8 cellular contexts compared by ENCODE assay signal in genomic region chr11:83159901-83160865, GRCh38. TPM values are rescaled to one million over a fixed set of nuclear protein-coding genes. Genes with fewer than 3 reads are reported as not detected.
A peak's percentile ranks its signal among the peaks of the same experiment; 100 is the strongest.
DNase-seq lines count a peak whose midpoint lies in the region; ATAC-seq, FAIRE-seq and TF ChIP-seq lines count a peak whose summit lies in the region.

No MANE protein-coding gene starts in this region.

- H3K27ac ChIP-seq in Panc1 (ENCODE audit: low read length), result peak overlapping the region; percentile 95
- H3K27ac ChIP-seq in endodermal cell (ENCODE audit: low read depth, low read length), result no peak overlapping the region
- H3K27ac ChIP-seq in neural progenitor cell, result no peak overlapping the region

- peak overlapping the region; percentile 95 for H3K4me2 ChIP-seq in neural progenitor cell

- POLR2A ChIA-PET in Panc1 (lab: Charles Lee), result interaction anchor here (0.7 to 1.2 kb wide), 2 partner anchors 39 to 259 kb away, joined by 3 to 22 read pairs; partner anchors contain the start of gene PRCP

- no peaks in the 10 kb centered on the region for H3K27me3 ChIP-seq in Panc1 (ENCODE audit: control insufficient read depth, insufficient read depth, low read length)
- H3K27me3 ChIP-seq in endodermal cell (ENCODE audit: control insufficient read depth, insufficient read depth, low read length, poor library complexity, severe bottlenecking), result no peaks in the 10 kb centered on the region
- no peaks in the 10 kb centered on the region for H3K27me3 ChIP-seq in neural progenitor cell

- peaks cover 20% of the 10 kb centered on the region for H3F3A ChIP-seq in neural progenitor cell (ENCODE audit: low read depth)

- H3K9me3 ChIP-seq in Panc1 (ENCODE audit: control insufficient read depth, insufficient read depth, low read depth, low read length) (no peaks in the 10 kb centered on the region), endodermal cell (ENCODE audit: control insufficient read depth, low read length) (no peaks in the 10 kb centered on the region), neural progenitor cell (ENCODE audit: low read depth) (no peaks in the 10 kb centered on the region)

- CTCF ChIA-PET in Panc1 (lab: Charles Lee), result interaction anchor here (0.6 kb wide), 1 partner anchor 152 kb away, joined by 3 read pairs; no protein-coding TSS in a partner anchor

- DNase-seq in GM12892 (ENCODE audit: insufficient read length), result no peak
- no peak for DNase-seq in Panc1 (ENCODE audit: low read depth, low spot score)
- no peak for DNase-seq in endodermal cell
- no peak for DNase-seq in neural progenitor cell (ENCODE audit: low spot score)
- no peak for DNase-seq in Ammon's horn (ENCODE audit: low spot score)
- no peak for DNase-seq in omental fat pad (ENCODE audit: low spot score)
- DNase-seq in SHP77 (lab: John Stamatoyannopoulos, UW), result no peak

- in situ Hi-C loops in Panc1 (cut with HindIII; ENCODE audit: low pct_unique_long_range_greater_than_20kb, low sequenced_read_pairs), result no loop called here

- FAIRE-seq in GM12892 (lab: Jason Lieb, UNC), result no peak

- ATAC-seq in Panc1 (no peak), HG02870 (IDR thresholded peaks at IDR 0.05; ENCODE audit: unreplicated experiment) (no peak), omental fat pad (ENCODE audit: low FRiP score) (no peak)

- H3K9ac ChIP-seq in endodermal cell (ENCODE audit: extremely low read depth, low read length, poor library complexity, severe bottlenecking) (peak overlapping the region; percentile 98), neural progenitor cell (peak overlapping the region; percentile 96)

- H3K4me1 Mint-ChIP-seq in endodermal cell, result peaks cover 34% of the 10 kb centered on the region
- H3K4me1 Mint-ChIP-seq in neural progenitor cell, result peaks cover 28% of the 10 kb centered on the region

- TF ChIP-seq CTCF in Panc1 (IDR thresholded peaks at IDR 0.05) (no peak), endodermal cell (conservative IDR thresholded peaks at IDR 0.05) (no peak), neural progenitor cell (IDR thresholded peaks at IDR 0.05) (no peak), omental fat pad (IDR thresholded peaks at IDR 0.05) (no peak)

- H3K79me2 ChIP-seq in neural progenitor cell (ENCODE audit: low read depth), result peaks cover 83% of the 10 kb centered on the region

- H3K36me3 Mint-ChIP-seq in endodermal cell (ENCODE audit: low read depth) (peaks cover 34% of the 10 kb centered on the region), neural progenitor cell (peaks cover 27% of the 10 kb centered on the region)

- H3K27me3 Mint-ChIP-seq in endodermal cell (ENCODE audit: insufficient read depth), result peaks cover 2% of the 10 kb centered on the region
- H3K27me3 Mint-ChIP-seq in neural progenitor cell (ENCODE audit: insufficient read depth, low read depth), result no peaks in the 10 kb centered on the region

- H3K4me3 ChIP-seq in Panc1 (ENCODE audit: low read depth in 2 of 2, low read length in 2 of 2) (peak overlapping the region; percentile 84 to 95), endodermal cell (ENCODE audit: low read length) (peak overlapping the region; percentile 98), neural progenitor cell (peak overlapping the region; percentile 91)

- no TSS peak for BruUV-seq in Panc1 (replicated peaks; lab: Mats Ljungman, UMichigan)

- TF ChIP-seq POLR2A in GM12892 (IDR thresholded peaks at IDR 0.05; ENCODE audit: low read depth, low read length), result peak; percentile 17; the same call in 1 of the 2 replicates

- H3K4me1 ChIP-seq in Panc1 (ENCODE audit: control insufficient read depth, insufficient read depth, low read length) (peaks cover 23% of the 10 kb centered on the region), endodermal cell (ENCODE audit: control insufficient read depth, insufficient read depth, low read length) (peaks cover 7% of the 10 kb centered on the region), neural progenitor cell (peaks cover 17% of the 10 kb centered on the region)

- intact Hi-C loops in Panc1 (cut with micrococcal nuclease; ENCODE audit: unreplicated experiment), result loop anchor here (5.0 to 10.0 kb wide), 3 partner anchors 73 to 255 kb away; partner anchors contain the start of genes DDIAS, PRCP and RAB30

- H2AFZ ChIP-seq in neural progenitor cell (replicated peaks), result no peak overlapping the region

- WGBS in endodermal cell (ENCODE audit: insufficient coverage in 1 of 2, insufficient read length in 1 of 2), 2 experiments, result 83 to 85% methylated on average over 4 to 6 of the region's 6 CpGs

- peaks cover 66% of the 10 kb centered on the region for H4K20me1 ChIP-seq in neural progenitor cell (ENCODE audit: low read depth)

- peak overlapping the region; percentile 100 for H3K4me3 Mint-ChIP-seq in endodermal cell
- peak overlapping the region; percentile 99 for H3K4me3 Mint-ChIP-seq in neural progenitor cell

- no peaks in the 10 kb centered on the region for H3K9me3 Mint-ChIP-seq in endodermal cell
- H3K9me3 Mint-ChIP-seq in neural progenitor cell, result no peaks in the 10 kb centered on the region

- H3K27ac Mint-ChIP-seq in endodermal cell (peak overlapping the region; percentile 45), neural progenitor cell (no peak overlapping the region)

- H3K36me3 ChIP-seq in Panc1 (ENCODE audit: control insufficient read depth, insufficient read depth, low read length) (peaks cover 51% of the 10 kb centered on the region), endodermal cell (ENCODE audit: control insufficient read depth, insufficient read depth, low read length) (peaks cover 60% of the 10 kb centered on the region), neural progenitor cell (peaks cover 21% of the 10 kb centered on the region)

RNA-seq across cellular contexts. Expression of gene PCF11, which starts 3.3 kb away (rescaled TPM):
- polyA plus RNA-seq in GM12892 (2012; ENCODE audit: missing spikeins), result 42.9 TPM
- 56.6 TPM for total RNA-seq in Panc1 (2021; ENCODE audit: unreplicated experiment)
- polyA plus RNA-seq in Panc1 (2012; ENCODE audit: insufficient read length), result 16.9 TPM
- 10 to 100 TPM; 52.7 to 67.7 TPM for total RNA-seq in endodermal cell
- 45.5 TPM for polyA plus RNA-seq in endodermal cell (2013, experiment 1 of 2)
- polyA plus RNA-seq in endodermal cell (2013, experiment 2 of 2), result 41.7 TPM
- total RNA-seq in neural progenitor cell (ENCODE audit: low replicate concordance), result 64.2 and 72.7 TPM in 2 replicates
- total RNA-seq in omental fat pad, result 100 to 1,000 TPM in 2 of 4 donors, 10 to 100 TPM in 2; 67.2 to 120 (median 96.5) TPM

RNA-seq across cellular contexts. Expression of gene ANKRD42, which starts 33.3 kb away (rescaled TPM):
- polyA plus RNA-seq in GM12892 (2012; ENCODE audit: missing spikeins), result 2.5 TPM
- total RNA-seq in Panc1 (2021; ENCODE audit: unreplicated experiment) (14.8 TPM), endodermal cell (10 to 100 TPM; 11.1 to 11.4 TPM), neural progenitor cell (ENCODE audit: low replicate concordance) (3.3 and 4.4 TPM in 2 replicates), omental fat pad (10 to 100 TPM in 3 of 4 donors, 1 to 10 TPM in 1; 9.0 to 13.4 (median 11.6) TPM)
- polyA plus RNA-seq in Panc1 (2012; ENCODE audit: insufficient read length), result 11.9 TPM
- 5.3 TPM for polyA plus RNA-seq in endodermal cell (2013, experiment 1 of 2)
- 6.7 TPM for polyA plus RNA-seq in endodermal cell (2013, experiment 2 of 2)
